Comparison of ENCODE assay signal across 27 cellular contexts in genomic region chr15:31243895-31244294, GRCh38.
"Had no signal": no experiment of that assay in that cellular context is flagged by ENCODE, and none has a peak within 500 bp of the region (broad histone marks: within the 10 kb centered on the region; RNA-seq: fewer than 3 reads in every experiment).

No MANE protein-coding gene starts in this region.

- ATAC-seq: effector memory CD8-positive, alpha-beta T cell; esophagus mucosa; foreskin keratinocyte; gastrocnemius medialis; gastroesophageal sphincter; heart left ventricle; heart right ventricle had no signal

- H3K4me1 ChIP-seq: colonic mucosa, esophagus muscularis mucosa, esophagus squamous epithelium, foreskin keratinocyte, gastrocnemius medialis, gastroesophageal sphincter had no signal

- H3K4me3 ChIP-seq: colonic mucosa, coronary artery, dorsolateral prefrontal cortex, esophagus muscularis mucosa, esophagus squamous epithelium, gastrocnemius medialis, gastroesophageal sphincter, heart left ventricle, heart right ventricle had no signal

- H3K27me3 ChIP-seq: colonic mucosa, dorsolateral prefrontal cortex, esophagus muscularis mucosa, esophagus squamous epithelium, foreskin keratinocyte, gastrocnemius medialis, gastroesophageal sphincter, heart left ventricle, heart right ventricle had no signal

- DNase-seq: colonic mucosa; cortex of kidney; dermis blood vessel endothelial cell; effector CD4-positive, alpha-beta T cell; effector CD8-positive, alpha-beta T cell; effector memory CD4-positive, alpha-beta T cell; effector memory CD8-positive, alpha-beta T cell; endodermal cell; erythroblast; esophagus squamous epithelium; foreskin keratinocyte; foreskin melanocyte; gastrocnemius medialis; glutamatergic neuron; heart left ventricle; heart right ventricle had no signal

- H3K27ac Mint-ChIP-seq: dendritic cell treated with granulocyte-macrophage colony-stimulating factor and Interleukin-4, amounts not matched to agents 40 ng/mL and 50 ng/mL, for 4 days; endodermal cell had no signal

- H3K36me3 ChIP-seq: colonic mucosa, esophagus muscularis mucosa, esophagus squamous epithelium, gastrocnemius medialis, gastroesophageal sphincter, heart left ventricle, heart right ventricle had no signal

- H3K9me3 ChIP-seq: colonic mucosa, esophagus muscularis mucosa, esophagus squamous epithelium, gastrocnemius medialis, gastroesophageal sphincter, heart left ventricle, heart right ventricle had no signal

- H3K4me1 Mint-ChIP-seq: endodermal cell had no signal

- H3K9me3 Mint-ChIP-seq: dendritic cell treated with granulocyte-macrophage colony-stimulating factor and Interleukin-4, amounts not matched to agents 40 ng/mL and 50 ng/mL, for 4 days; effector memory CD8-positive, alpha-beta T cell; endodermal cell had no signal

- H3K4me3 Mint-ChIP-seq: dendritic cell treated with granulocyte-macrophage colony-stimulating factor and Interleukin-4, amounts not matched to agents 40 ng/mL and 50 ng/mL, for 4 days; effector memory CD8-positive, alpha-beta T cell; endodermal cell had no signal

- H3K27ac ChIP-seq: colonic mucosa, coronary artery, dorsolateral prefrontal cortex, epithelial cell of prostate, esophagus muscularis mucosa, esophagus squamous epithelium, foreskin keratinocyte, gastrocnemius medialis, gastroesophageal sphincter, heart left ventricle, heart right ventricle had no signal

- FAIRE-seq: colon, endometrium, endothelial cell of umbilical vein, frontal cortex had no signal
